5 cellular contexts compared by ENCODE assay signal in genomic region chr4:54609310-54609709, GRCh38. TPM values are rescaled to one million over a fixed set of nuclear protein-coding genes. Genes with fewer than 3 reads are reported as not detected.
"Had no signal": no experiment of that assay in that cellular context is flagged by ENCODE, and none has a peak within 500 bp of the region (broad histone marks: within the 10 kb centered on the region; RNA-seq: fewer than 3 reads in every experiment).

No MANE protein-coding gene starts in this region.

- H3K4me3 ChIP-seq: K562 had no signal

- FAIRE-seq: HepG2, HTR-8/SVneo, K562 had no signal

- DNase-seq: IMR-90 had no signal

- ATAC-seq: HepG2, K562 had no signal

RNA-seq across cellular contexts. Expression of gene KIT, which starts 48.4 kb away (rescaled TPM):
- total RNA-seq: HepG2, HT-29 had no signal
